ENCODE assay signal across 1 cellular context in genomic region chr6:33593414-33593727, GRCh38.
TF ChIP-seq lines count a peak whose summit lies in the region.

No MANE protein-coding gene starts in this region.

TF ChIP-seq in H1, 55 proteins besides CTCF, POLR2A, EP300 and RAD21:
- TF ChIP-seq FOSL1 (IDR thresholded peaks at IDR 0.05; ENCODE audit: insufficient read depth, low read depth, low read length) (no peak), HDAC2 (IDR thresholded peaks at IDR 0.05; ENCODE audit: borderline replicate concordance in 1 of 2, low read depth in 2 of 2, low read length in 2 of 2) (no peak), TBP (IDR thresholded peaks at IDR 0.05; ENCODE audit: low read depth, low read length) (no peak), CEBPB (IDR thresholded peaks at IDR 0.05; ENCODE audit: low read depth, low read length) (no peak), TAF7 (optimal IDR thresholded peaks at IDR 0.05; ENCODE audit: borderline replicate concordance, low read depth, low read length) (no peak), MAX (IDR thresholded peaks at IDR 0.05) (no peak), SP2 (IDR thresholded peaks at IDR 0.05; ENCODE audit: low read length) (no peak), SIN3A (conservative IDR thresholded peaks at IDR 0.05 in 1 of 2, IDR thresholded peaks at IDR 0.05 in 1 of 2; ENCODE audit: low read depth in 1 of 2, low read length in 2 of 2) (no peak), CHD1 (IDR thresholded peaks at IDR 0.05; ENCODE audit: low read depth, low read length) (no peak), SP1 (IDR thresholded peaks at IDR 0.05; ENCODE audit: low read depth, low read length) (no peak), BCL11A (IDR thresholded peaks at IDR 0.05; ENCODE audit: low read depth in 2 of 2, low read length in 2 of 2) (no peak), POLR2AphosphoS5 (IDR thresholded peaks at IDR 0.05; ENCODE audit: low read depth, low read length) (no peak), ATF2 (IDR thresholded peaks at IDR 0.05; ENCODE audit: low read length) (no peak)
TF ChIP-seq in H1: peak in this region for 0.
